8 cellular contexts compared by ENCODE assay signal in genomic region chr11:9613830-9614762, GRCh38. TPM values are rescaled to one million over a fixed set of nuclear protein-coding genes. Genes with fewer than 3 reads are reported as not detected.
DNase-seq lines count a peak whose midpoint lies in the region; ATAC-seq and TF ChIP-seq lines count a peak whose summit lies in the region.

No MANE protein-coding gene starts in this region.

- H3K36me3 ChIP-seq in GM06990 (ENCODE audit: control insufficient read depth, insufficient read depth, low read length) (no peaks in the 10 kb centered on the region), H7 (replicated peaks; ENCODE audit: control insufficient read depth, insufficient read depth, low read length) (no peaks in the 10 kb centered on the region), Loucy (ENCODE audit: insufficient read depth, low read length) (no peaks in the 10 kb centered on the region), heart right ventricle (no peaks in the 10 kb centered on the region), upper lobe of right lung (no peaks in the 10 kb centered on the region)

- H3K4me3 ChIP-seq in GM06990 (replicated peaks; ENCODE audit: low read depth, low read length) (peak overlapping the region; percentile 53), H7 (ENCODE audit: insufficient read depth, low read depth, low read length) (peak overlapping the region; percentile 41), Loucy (ENCODE audit: low read length, poor library complexity, severe bottlenecking) (peak overlapping the region; percentile 90), heart right ventricle (peak overlapping the region; percentile 0 to 64 (median 56)), upper lobe of right lung (peak overlapping the region; percentile 53)

- intact Hi-C loops in heart right ventricle (cut with DNase I): loop anchor here in 9 of 10 donors (1.0 to 10.0 kb wide), 22 partner anchors 37 to 711 kb away; partner anchors contain the start of genes SWAP70 (in 2 of the 9), WEE1 (in 2 of the 9), ADM (in 1 of the 9) and ZNF143 (in 1 of the 9)
- intact Hi-C loops in posterior vena cava (cut with DNase I): loop anchor here (5.0 to 10.0 kb wide), 2 partner anchors 42 to 141 kb away; partner anchors contain the start of gene WEE1 (in 1 of the 2)
- intact Hi-C loops in upper lobe of right lung (cut with DNase I): loop anchor here (10.0 kb wide), 1 partner anchor 79 kb away; no protein-coding TSS in a partner anchor

- DNase-seq in GM06990 (ENCODE audit: extremely low read depth, insufficient read length) (peak; percentile 97), H7 (peak; percentile 91), T follicular helper cell (ENCODE audit: low read depth) (peak; percentile 80), heart right ventricle (peak; percentile 85 to 91), posterior vena cava (ENCODE audit: low spot score) (peak; percentile 95), upper lobe of right lung (peak; percentile 96)

- H3K27ac ChIP-seq in adipose tissue (ENCODE audit: low read depth, low read length): peak overlapping the region; percentile 83
- H3K27ac ChIP-seq in heart right ventricle: peak overlapping the region; percentile 91 to 99 (median 96)
- H3K27ac ChIP-seq in upper lobe of right lung: peak overlapping the region; percentile 94

- H3K9ac ChIP-seq in Loucy (ENCODE audit: low read depth, low read length, poor library complexity, severe bottlenecking): peak overlapping the region; percentile 77

- no peaks in the 10 kb centered on the region for H3K27me3 ChIP-seq in GM06990 (replicated peaks; ENCODE audit: control insufficient read depth, insufficient read depth, low read length)
- H3K27me3 ChIP-seq in H7 (ENCODE audit: control insufficient read depth, insufficient read depth, low read length): no peaks in the 10 kb centered on the region
- H3K27me3 ChIP-seq in Loucy (ENCODE audit: insufficient read depth, low read length, poor library complexity, severe bottlenecking): no peaks in the 10 kb centered on the region
- H3K27me3 ChIP-seq in heart right ventricle: no peaks in the 10 kb centered on the region
- H3K27me3 ChIP-seq in upper lobe of right lung: no peaks in the 10 kb centered on the region

- no peaks in the 10 kb centered on the region for H3F3A ChIP-seq in Loucy (ENCODE audit: low read depth)

- peak; percentile 83 to 95 (median 90) for ATAC-seq in heart right ventricle
- peak; percentile 97 for ATAC-seq in upper lobe of right lung

- 0 to 1% (median 0%) methylated on average over 43 to 54 of the region's 54 CpGs for WGBS in adipose tissue, 3 donors
- 1% methylated on average over 52 to 53 of the region's 54 CpGs for WGBS in heart right ventricle, 2 donors

- H3K4me1 ChIP-seq in Loucy (ENCODE audit: insufficient read depth, low read length, poor library complexity, severe bottlenecking) (peaks cover 21% of the 10 kb centered on the region), heart right ventricle (peaks cover 3 to 34% (median 24%) of the 10 kb centered on the region in 9 donors), upper lobe of right lung (peaks cover 20% of the 10 kb centered on the region)

- peak overlapping the region; percentile 95 for H3K4me2 ChIP-seq in Loucy (ENCODE audit: low read depth, low read length, poor library complexity, severe bottlenecking)

- TF ChIP-seq CTCF in GM06990 (IDR thresholded peaks at IDR 0.05; ENCODE audit: insufficient read depth, low read length, poor library complexity, severe bottlenecking) (peak; percentile 71), Loucy (conservative IDR thresholded peaks at IDR 0.05; ENCODE audit: low read length) (peak; percentile 69), heart right ventricle (IDR thresholded peaks at IDR 0.05) (peak; percentile 59 to 96 (median 86)), upper lobe of right lung (IDR thresholded peaks at IDR 0.05) (peak; percentile 84)

- H3K79me2 ChIP-seq in Loucy (ENCODE audit: insufficient read depth, low read length): no peaks in the 10 kb centered on the region

- H4K20me1 ChIP-seq in Loucy (ENCODE audit: insufficient read depth, low read length, poor library complexity, severe bottlenecking): no peaks in the 10 kb centered on the region

- no peaks in the 10 kb centered on the region for H3K9me3 ChIP-seq in Loucy (ENCODE audit: insufficient read depth, low read depth, low read length)
- no peaks in the 10 kb centered on the region for H3K9me3 ChIP-seq in heart right ventricle
- H3K9me3 ChIP-seq in upper lobe of right lung: no peaks in the 10 kb centered on the region

- no peaks in the 10 kb centered on the region for H3K9me2 ChIP-seq in Loucy (replicated peaks; ENCODE audit: low read depth, low read length)

- peak overlapping the region; percentile 93 for H2AFZ ChIP-seq in Loucy (ENCODE audit: low read length)

RNA-seq across cellular contexts. Expression of gene WEE1, which starts 40.6 kb away (rescaled TPM):
- 125 and 176 TPM in 2 replicates for total RNA-seq in H7 (2014; rRNA removed; shearing (Covaris generic))
- polyA plus RNA-seq in adipose tissue (10 to 100 TPM in 1 of 3 donors, 1 to 10 TPM in 2; 4.3 to 18.8 (median 5.4) TPM), heart right ventricle (10 to 100 TPM; 12.7 to 17.0 TPM)
- total RNA-seq in heart right ventricle (100 to 1,000 TPM in 2 of 10 donors, 10 to 100 TPM in 8; 22.9 to 114 (median 59.0) TPM), posterior vena cava (10 to 100 TPM; 16.7 to 24.0 TPM), upper lobe of right lung (10.9 TPM)

RNA-seq across cellular contexts. Expression of gene SWAP70, which starts 49.8 kb away (rescaled TPM):
- total RNA-seq in H7 (2014; rRNA removed; shearing (Covaris generic)): 18.5 and 24.3 TPM in 2 replicates
- polyA plus RNA-seq in adipose tissue: 10 to 100 TPM in 2 of 3 donors, 1 to 10 TPM in 1; 6.0 to 32.6 (median 27.6) TPM
- 10 to 100 TPM; 15.9 to 33.4 (median 20.8) TPM for total RNA-seq in heart right ventricle
- 1 to 10 TPM; 7.8 to 9.7 TPM for polyA plus RNA-seq in heart right ventricle
- total RNA-seq in posterior vena cava: 10 to 100 TPM; 39.4 to 57.0 TPM
- 61.5 TPM for total RNA-seq in upper lobe of right lung

Comparison
In these comparisons a context has a peak if more than half of its experiments do, and no peak if none do; other contexts are left out.
1. Peak in every context shown above with its lines: DNase-seq, ATAC-seq, H3K4me3 ChIP-seq and H3K27ac ChIP-seq.